Comparison of ENCODE assay signal across 1 cellular context in the genomic region with DNA sequence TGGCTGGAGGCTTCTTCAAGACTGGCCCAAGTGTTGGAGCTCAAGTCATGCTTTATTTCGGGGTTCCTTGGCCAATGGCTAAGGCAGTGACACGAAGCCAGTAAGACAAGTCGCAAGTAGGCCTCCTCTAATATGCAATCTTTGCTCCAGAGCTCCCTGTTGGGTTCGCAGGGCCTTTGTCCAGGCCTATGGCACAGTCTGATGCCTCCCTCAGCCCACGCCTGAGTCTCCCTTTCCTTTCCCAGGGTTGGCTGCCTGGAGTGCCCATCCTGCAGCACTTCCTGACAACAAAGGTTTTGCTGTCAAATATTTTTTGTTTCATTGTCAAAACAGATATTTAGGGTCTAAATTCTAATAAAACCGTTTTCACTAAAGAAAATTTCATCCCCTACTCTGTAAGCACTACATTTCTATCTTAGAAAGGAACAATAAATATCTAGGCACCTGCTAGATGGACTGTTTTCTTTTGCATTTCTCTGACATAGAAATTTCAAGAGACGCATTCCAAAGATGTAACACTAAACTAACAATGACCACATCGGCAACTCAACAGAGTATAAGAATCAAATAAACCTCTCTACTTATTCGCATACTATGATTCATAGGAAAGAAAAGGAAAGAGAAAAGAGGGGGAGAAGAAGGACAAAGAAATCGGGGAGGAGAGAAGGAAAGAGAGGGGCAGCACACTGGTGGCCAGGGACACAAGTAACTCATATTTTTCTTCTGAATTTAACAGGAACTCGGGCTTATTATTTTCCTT.
TF ChIP-seq lines count a peak whose summit lies in the region.

No MANE protein-coding gene starts in this region.

TF ChIP-seq in GM23338, 12 proteins besides CTCF, POLR2A, EP300 and RAD21 (continued from another document):
- TF ChIP-seq, protein P1, sequence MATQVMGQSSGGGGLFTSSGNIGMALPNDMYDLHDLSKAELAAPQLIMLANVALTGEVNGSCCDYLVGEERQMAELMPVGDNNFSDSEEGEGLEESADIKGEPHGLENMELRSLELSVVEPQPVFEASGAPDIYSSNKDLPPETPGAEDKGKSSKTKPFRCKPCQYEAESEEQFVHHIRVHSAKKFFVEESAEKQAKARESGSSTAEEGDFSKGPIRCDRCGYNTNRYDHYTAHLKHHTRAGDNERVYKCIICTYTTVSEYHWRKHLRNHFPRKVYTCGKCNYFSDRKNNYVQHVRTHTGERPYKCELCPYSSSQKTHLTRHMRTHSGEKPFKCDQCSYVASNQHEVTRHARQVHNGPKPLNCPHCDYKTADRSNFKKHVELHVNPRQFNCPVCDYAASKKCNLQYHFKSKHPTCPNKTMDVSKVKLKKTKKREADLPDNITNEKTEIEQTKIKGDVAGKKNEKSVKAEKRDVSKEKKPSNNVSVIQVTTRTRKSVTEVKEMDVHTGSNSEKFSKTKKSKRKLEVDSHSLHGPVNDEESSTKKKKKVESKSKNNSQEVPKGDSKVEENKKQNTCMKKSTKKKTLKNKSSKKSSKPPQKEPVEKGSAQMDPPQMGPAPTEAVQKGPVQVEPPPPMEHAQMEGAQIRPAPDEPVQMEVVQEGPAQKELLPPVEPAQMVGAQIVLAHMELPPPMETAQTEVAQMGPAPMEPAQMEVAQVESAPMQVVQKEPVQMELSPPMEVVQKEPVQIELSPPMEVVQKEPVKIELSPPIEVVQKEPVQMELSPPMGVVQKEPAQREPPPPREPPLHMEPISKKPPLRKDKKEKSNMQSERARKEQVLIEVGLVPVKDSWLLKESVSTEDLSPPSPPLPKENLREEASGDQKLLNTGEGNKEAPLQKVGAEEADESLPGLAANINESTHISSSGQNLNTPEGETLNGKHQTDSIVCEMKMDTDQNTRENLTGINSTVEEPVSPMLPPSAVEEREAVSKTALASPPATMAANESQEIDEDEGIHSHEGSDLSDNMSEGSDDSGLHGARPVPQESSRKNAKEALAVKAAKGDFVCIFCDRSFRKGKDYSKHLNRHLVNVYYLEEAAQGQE (IDR thresholded peaks at IDR 0.05; ENCODE audit: unreplicated experiment): no peak
- TF ChIP-seq ZNF331 (CRISPR knock-in tag; IDR thresholded peaks at IDR 0.05; ENCODE audit: low read depth) (no peak), POLR2AphosphoS5 (IDR thresholded peaks at IDR 0.05; ENCODE audit: low read depth) (no peak), NANOG (IDR thresholded peaks at IDR 0.05; ENCODE audit: borderline replicate concordance) (no peak), JUNB (IDR thresholded peaks at IDR 0.05; ENCODE audit: unreplicated experiment) (no peak), ZNF462 (CRISPR knock-in tag; IDR thresholded peaks at IDR 0.05) (no peak), EZH2phosphoT487 (IDR thresholded peaks at IDR 0.05; ENCODE audit: unreplicated experiment) (no peak), CREB1 (CRISPR knock-in tag; IDR thresholded peaks at IDR 0.05; ENCODE audit: low read depth) (no peak), EZH2 (IDR thresholded peaks at IDR 0.05; ENCODE audit: low read depth, unreplicated experiment) (no peak), ZNF114 (CRISPR knock-in tag; IDR thresholded peaks at IDR 0.05) (no peak)
- TF ChIP-seq, protein P2, sequence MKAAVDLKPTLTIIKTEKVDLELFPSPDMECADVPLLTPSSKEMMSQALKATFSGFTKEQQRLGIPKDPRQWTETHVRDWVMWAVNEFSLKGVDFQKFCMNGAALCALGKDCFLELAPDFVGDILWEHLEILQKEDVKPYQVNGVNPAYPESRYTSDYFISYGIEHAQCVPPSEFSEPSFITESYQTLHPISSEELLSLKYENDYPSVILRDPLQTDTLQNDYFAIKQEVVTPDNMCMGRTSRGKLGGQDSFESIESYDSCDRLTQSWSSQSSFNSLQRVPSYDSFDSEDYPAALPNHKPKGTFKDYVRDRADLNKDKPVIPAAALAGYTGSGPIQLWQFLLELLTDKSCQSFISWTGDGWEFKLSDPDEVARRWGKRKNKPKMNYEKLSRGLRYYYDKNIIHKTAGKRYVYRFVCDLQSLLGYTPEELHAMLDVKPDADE (IDR thresholded peaks at IDR 0.05): no peak
